Comparison of ENCODE assay signal across 8 cellular contexts in the genomic region with DNA sequence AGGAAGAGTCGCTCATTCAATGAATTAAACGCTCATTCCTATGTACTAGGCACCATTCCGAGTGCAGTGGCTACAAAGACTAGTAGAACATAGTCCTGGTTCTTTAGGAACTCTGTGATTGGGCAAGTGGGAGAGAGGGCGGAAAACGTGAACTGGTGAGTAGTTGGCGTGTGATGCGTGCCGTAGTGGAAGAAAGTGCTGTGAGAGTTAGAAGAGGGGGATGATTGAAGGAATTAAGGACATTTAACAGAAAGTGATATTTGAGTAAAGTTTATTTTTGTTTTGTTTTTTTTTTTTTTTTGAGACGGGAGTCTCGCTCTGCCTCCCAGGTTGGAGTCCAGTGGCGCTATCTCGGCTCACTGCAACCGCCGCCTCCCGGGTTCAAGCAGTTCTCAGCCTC. TPM values are rescaled to one million over a fixed set of nuclear protein-coding genes. Genes with fewer than 3 reads are reported as not detected.
DNase-seq lines count a peak whose midpoint lies in the region; ATAC-seq and TF ChIP-seq lines count a peak whose summit lies in the region.

No MANE protein-coding gene starts in this region.

- H3K79me2 ChIP-seq in SU-DHL-6 (ENCODE audit: insufficient read depth, low read length), result peaks cover 35% of the 10 kb centered on the region

- peak overlapping the region; percentile 88 for H2AFZ ChIP-seq in SU-DHL-6 (ENCODE audit: low read depth, low read length, severe bottlenecking)

- H3K4me1 ChIP-seq in heart left ventricle (peaks cover 2 to 29% (median 18%) of the 10 kb centered on the region in 12 donors), mesodermal cell (ENCODE audit: control insufficient read depth, insufficient read depth, low read length, poor library complexity, severe bottlenecking) (peaks cover 14% of the 10 kb centered on the region), thoracic aorta (ENCODE audit: control insufficient read depth in 1 of 2, low read depth in 2 of 2) (peaks cover 16 to 28% of the 10 kb centered on the region in 2 donors)

- WGBS in heart left ventricle, 4 donors, result 21 to 30% (median 28%) methylated on average over 15 of the region's 15 CpGs
- 23 to 30% methylated on average over 14 of the region's 15 CpGs for WGBS in mesodermal cell (ENCODE audit: insufficient coverage in 2 of 2), 2 experiments

- H3K27ac ChIP-seq in heart left ventricle, result peak overlapping the region in 9 of 12 donors; percentile 73 to 91 (median 86)
- H3K27ac ChIP-seq in SU-DHL-6 (ENCODE audit: low read depth, low read length), result no peak overlapping the region
- H3K27ac ChIP-seq in mesodermal cell (ENCODE audit: low read depth, low read length, severe bottlenecking), result peak overlapping the region; percentile 89
- H3K27ac ChIP-seq in thoracic aorta, result peak overlapping the region; percentile 83 to 86

- intact Hi-C loops in heart left ventricle (cut with DNase I) (loop anchor here in 1 of 10 donors (10.0 kb wide), 1 partner anchor 56 kb away; no protein-coding TSS in a partner anchor), cardiac septum (cut with DNase I) (no loop called here)

- H3K36me3 Mint-ChIP-seq in chondrocyte (ENCODE audit: low read depth), result no peaks in the 10 kb centered on the region

- H3K4me1 Mint-ChIP-seq in chondrocyte (ENCODE audit: low read depth), result peaks cover 32% of the 10 kb centered on the region

- H3K4me3 Mint-ChIP-seq in chondrocyte (ENCODE audit: unreplicated experiment), result peak overlapping the region; percentile 86

- no peaks in the 10 kb centered on the region for H3K27me3 ChIP-seq in heart left ventricle
- H3K27me3 ChIP-seq in SU-DHL-6 (ENCODE audit: low read length), result no peaks in the 10 kb centered on the region
- no peaks in the 10 kb centered on the region for H3K27me3 ChIP-seq in thoracic aorta (replicated peaks; ENCODE audit: insufficient read depth)

- no peak for TF ChIP-seq CTCF in heart left ventricle (IDR thresholded peaks at IDR 0.05)
- no peak for TF ChIP-seq CTCF in SU-DHL-6 (IDR thresholded peaks at IDR 0.05; ENCODE audit: insufficient read depth, low read length, poor library complexity, severe bottlenecking)
- TF ChIP-seq CTCF in chondrocyte (IDR thresholded peaks at IDR 0.05), result no peak
- no peak for TF ChIP-seq CTCF in thoracic aorta (IDR thresholded peaks at IDR 0.05)

- no peaks in the 10 kb centered on the region for H3K9me2 ChIP-seq in SU-DHL-6 (replicated peaks; ENCODE audit: insufficient read depth, low read length)

- peaks cover 1% of the 10 kb centered on the region for H3K27me3 Mint-ChIP-seq in chondrocyte (ENCODE audit: low read depth)

- no peaks in the 10 kb centered on the region for H3K9me3 Mint-ChIP-seq in chondrocyte (ENCODE audit: low read depth)

- peak overlapping the region; percentile 87 for H3K9ac ChIP-seq in SU-DHL-6 (ENCODE audit: low read length)

- H4K20me1 ChIP-seq in SU-DHL-6 (ENCODE audit: low read depth, low read length), result no peaks in the 10 kb centered on the region

- H3F3A ChIP-seq in SU-DHL-6 (ENCODE audit: insufficient read depth), result no peaks in the 10 kb centered on the region

- peak overlapping the region; percentile 66 for H3K4me2 ChIP-seq in SU-DHL-6 (ENCODE audit: low read depth, low read length, poor library complexity, severe bottlenecking)

- H3K9me3 ChIP-seq in heart left ventricle (no peaks in the 10 kb centered on the region), SU-DHL-6 (ENCODE audit: insufficient read depth, low read length) (no peaks in the 10 kb centered on the region), mesodermal cell (ENCODE audit: control insufficient read depth, low read length) (no peaks in the 10 kb centered on the region), thoracic aorta (no peaks in the 10 kb centered on the region)

- ATAC-seq in heart left ventricle (peak in 1 of 4 donors; percentile 23), thoracic aorta (ENCODE audit: insufficient number of reproducible peaks, low FRiP score, low read depth) (no peak), HG03095 (IDR thresholded peaks at IDR 0.05; ENCODE audit: unreplicated experiment) (no peak)

- H3K27ac Mint-ChIP-seq in chondrocyte (ENCODE audit: unreplicated experiment), result peak overlapping the region; percentile 99

- DNase-seq in heart left ventricle, result no peak
- no peak for DNase-seq in cardiac septum (ENCODE audit: low spot score)
- no peak for DNase-seq in chondrocyte (ENCODE audit: low spot score)
- DNase-seq in thoracic aorta (ENCODE audit: low spot score), result no peak
- DNase-seq in HuH-7.5 (ENCODE audit: low spot score), result no peak

- H3K4me3 ChIP-seq in heart left ventricle, result peak overlapping the region; percentile 53 to 85 (median 76)
- H3K4me3 ChIP-seq in SU-DHL-6 (ENCODE audit: insufficient read depth, low read length, poor library complexity, severe bottlenecking), result peak overlapping the region; percentile 97
- H3K4me3 ChIP-seq in mesodermal cell (ENCODE audit: extremely low read depth, insufficient read depth, low read length, poor library complexity, severe bottlenecking), result peak overlapping the region; percentile 90
- H3K4me3 ChIP-seq in thoracic aorta, result peak overlapping the region; percentile 96

- no peak for TF ChIP-seq POLR2A in heart left ventricle (IDR thresholded peaks at IDR 0.05)

- H3K36me3 ChIP-seq in heart left ventricle (peaks cover 0 to 10% (median 5%) of the 10 kb centered on the region in 9 donors), SU-DHL-6 (ENCODE audit: low read length) (no peaks in the 10 kb centered on the region), mesodermal cell (ENCODE audit: control insufficient read depth, insufficient read depth, low read length) (peaks cover 13% of the 10 kb centered on the region), thoracic aorta (no peaks in the 10 kb centered on the region)

RNA-seq across cellular contexts. Expression of gene SLFN14, which starts 7.9 kb away (rescaled TPM):
- under 1 TPM in 1 of 9 donors, not detected in 8; 0.31 TPM for total RNA-seq in heart left ventricle
- polyA plus RNA-seq in heart left ventricle, result not detected
- total RNA-seq in cardiac septum, result 0.08 TPM
- total RNA-seq in chondrocyte, result not detected in 3 replicates
- not detected for polyA plus RNA-seq in mesodermal cell (2013, experiment 1 of 2)
- not detected for polyA plus RNA-seq in mesodermal cell (2013, experiment 2 of 2)
- not detected for total RNA-seq in thoracic aorta

RNA-seq across cellular contexts. Expression of gene PEX12, which starts 9.8 kb away (rescaled TPM):
- total RNA-seq in heart left ventricle (10 to 100 TPM in 2 of 9 donors, 1 to 10 TPM in 7; 6.6 to 10.8 (median 8.8) TPM), cardiac septum (9.2 TPM), chondrocyte (5.5 to 8.9 TPM (median 5.6 TPM) in 3 replicates), thoracic aorta (1 to 10 TPM; 1.1 to 2.8 TPM)
- 1 to 10 TPM; 2.6 to 5.3 TPM for polyA plus RNA-seq in heart left ventricle
- 6.4 TPM for polyA plus RNA-seq in mesodermal cell (2013, experiment 1 of 2)
- polyA plus RNA-seq in mesodermal cell (2013, experiment 2 of 2), result 5.7 TPM

RNA-seq across cellular contexts. Expression of gene AP2B1, which starts 18.6 kb away (rescaled TPM):
- total RNA-seq in heart left ventricle, result 100 to 1,000 TPM in 7 of 9 donors, 10 to 100 TPM in 2; 67.1 to 166 (median 123) TPM
- polyA plus RNA-seq in heart left ventricle, result 10 to 100 TPM; 25.0 to 66.0 TPM
- 137 TPM for total RNA-seq in cardiac septum
- 182 to 197 TPM (median 187 TPM) in 3 replicates for total RNA-seq in chondrocyte
- polyA plus RNA-seq in mesodermal cell (2013, experiment 1 of 2), result 172 TPM
- polyA plus RNA-seq in mesodermal cell (2013, experiment 2 of 2), result 177 TPM
- total RNA-seq in thoracic aorta, result 10 to 100 TPM; 44.5 to 68.3 TPM

RNA-seq across cellular contexts. Expression of gene SLFN12L, which starts 31.1 kb away (rescaled TPM):
- total RNA-seq in heart left ventricle (1 to 10 TPM in 4 of 9 donors, under 1 TPM in 5; 0.25 to 7.3 (median 0.60) TPM), cardiac septum (0.92 TPM), chondrocyte (not detected in 3 replicates), thoracic aorta (1 to 10 TPM; 4.1 to 4.2 TPM)
- under 1 TPM; 0.14 to 0.69 TPM for polyA plus RNA-seq in heart left ventricle
- polyA plus RNA-seq in mesodermal cell (2013, experiment 1 of 2), result not detected
- polyA plus RNA-seq in mesodermal cell (2013, experiment 2 of 2), result not detected
